Comparison of ENCODE assay signal across 2 cellular contexts in genomic region chr5:172718527-172719114, GRCh38.
TF ChIP-seq lines count a peak whose summit lies in the region.

No MANE protein-coding gene starts in this region.

TF ChIP-seq in IMR-90, 13 proteins besides CTCF, POLR2A, EP300 and RAD21:
- TF ChIP-seq NFE2L2 (IDR thresholded peaks at IDR 0.05; ENCODE audit: low read depth, low read length) (no peak), MAZ (IDR thresholded peaks at IDR 0.05; ENCODE audit: borderline replicate concordance, low read depth, low read length) (no peak), FOS (IDR thresholded peaks at IDR 0.05; ENCODE audit: low read depth, low read length) (no peak), SMC3 (IDR thresholded peaks at IDR 0.05; ENCODE audit: low read depth, low read length) (no peak), BHLHE40 (IDR thresholded peaks at IDR 0.05; ENCODE audit: low read depth, low read length) (no peak), RCOR1 (IDR thresholded peaks at IDR 0.05; ENCODE audit: insufficient replicate concordance, low read length) (no peak), MXI1 (IDR thresholded peaks at IDR 0.05; ENCODE audit: borderline replicate concordance, low read depth, low read length) (no peak), RFX5 (IDR thresholded peaks at IDR 0.05; ENCODE audit: low read depth, low read length) (no peak), USF2 (IDR thresholded peaks at IDR 0.05; ENCODE audit: low read depth, low read length) (no peak), CEBPB (IDR thresholded peaks at IDR 0.05; ENCODE audit: low read depth, low read length) (no peak), MAFK (IDR thresholded peaks at IDR 0.05; ENCODE audit: low read depth, low read length) (no peak), CHD1 (IDR thresholded peaks at IDR 0.05; ENCODE audit: low read depth, low read length) (no peak)
- TF ChIP-seq, protein P1, sequence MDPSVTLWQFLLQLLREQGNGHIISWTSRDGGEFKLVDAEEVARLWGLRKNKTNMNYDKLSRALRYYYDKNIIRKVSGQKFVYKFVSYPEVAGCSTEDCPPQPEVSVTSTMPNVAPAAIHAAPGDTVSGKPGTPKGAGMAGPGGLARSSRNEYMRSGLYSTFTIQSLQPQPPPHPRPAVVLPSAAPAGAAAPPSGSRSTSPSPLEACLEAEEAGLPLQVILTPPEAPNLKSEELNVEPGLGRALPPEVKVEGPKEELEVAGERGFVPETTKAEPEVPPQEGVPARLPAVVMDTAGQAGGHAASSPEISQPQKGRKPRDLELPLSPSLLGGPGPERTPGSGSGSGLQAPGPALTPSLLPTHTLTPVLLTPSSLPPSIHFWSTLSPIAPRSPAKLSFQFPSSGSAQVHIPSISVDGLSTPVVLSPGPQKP (IDR thresholded peaks at IDR 0.05; ENCODE audit: borderline replicate concordance, low read depth, low read length) = no peak
TF ChIP-seq in IMR-90: peak in this region for 0.

TF ChIP-seq in H1, 55 proteins besides CTCF, POLR2A, EP300 and RAD21:
- no peak for TF ChIP-seq CHD7 (IDR thresholded peaks at IDR 0.05; ENCODE audit: insufficient replicate concordance, low read length)
- no peak for TF ChIP-seq POU5F1 (IDR thresholded peaks at IDR 0.05; ENCODE audit: low read depth, low read length)
- TF ChIP-seq CREB1 (IDR thresholded peaks at IDR 0.05) = no peak
- no peak for TF ChIP-seq KDM5A (IDR thresholded peaks at IDR 0.05; ENCODE audit: low read length)
- TF ChIP-seq SP4 (IDR thresholded peaks at IDR 0.05; ENCODE audit: low read length) = no peak
- no peak for TF ChIP-seq CBX5 (IDR thresholded peaks at IDR 0.05; ENCODE audit: low read depth, low read length)
- TF ChIP-seq ZNF274 (IDR thresholded peaks at IDR 0.05; ENCODE audit: borderline replicate concordance, extremely low read depth, low read length) = no peak
- no peak for TF ChIP-seq CEBPB (IDR thresholded peaks at IDR 0.05; ENCODE audit: low read depth, low read length)
- TF ChIP-seq JUN (IDR thresholded peaks at IDR 0.05; ENCODE audit: low read depth, low read length) = no peak
- TF ChIP-seq HDAC6 (IDR thresholded peaks at IDR 0.05; ENCODE audit: low read depth, low read length) = no peak
- no peak for TF ChIP-seq ATF3 (IDR thresholded peaks at IDR 0.05; ENCODE audit: insufficient read depth, low read depth, low read length)
- no peak for TF ChIP-seq GABPA (IDR thresholded peaks at IDR 0.05; ENCODE audit: borderline replicate concordance, insufficient read depth, low read length)
- no peak for TF ChIP-seq BCL11A (IDR thresholded peaks at IDR 0.05; ENCODE audit: low read depth in 2 of 2, low read length in 2 of 2)
